ENCODE assay signal across 16 cellular contexts in the genomic region with DNA sequence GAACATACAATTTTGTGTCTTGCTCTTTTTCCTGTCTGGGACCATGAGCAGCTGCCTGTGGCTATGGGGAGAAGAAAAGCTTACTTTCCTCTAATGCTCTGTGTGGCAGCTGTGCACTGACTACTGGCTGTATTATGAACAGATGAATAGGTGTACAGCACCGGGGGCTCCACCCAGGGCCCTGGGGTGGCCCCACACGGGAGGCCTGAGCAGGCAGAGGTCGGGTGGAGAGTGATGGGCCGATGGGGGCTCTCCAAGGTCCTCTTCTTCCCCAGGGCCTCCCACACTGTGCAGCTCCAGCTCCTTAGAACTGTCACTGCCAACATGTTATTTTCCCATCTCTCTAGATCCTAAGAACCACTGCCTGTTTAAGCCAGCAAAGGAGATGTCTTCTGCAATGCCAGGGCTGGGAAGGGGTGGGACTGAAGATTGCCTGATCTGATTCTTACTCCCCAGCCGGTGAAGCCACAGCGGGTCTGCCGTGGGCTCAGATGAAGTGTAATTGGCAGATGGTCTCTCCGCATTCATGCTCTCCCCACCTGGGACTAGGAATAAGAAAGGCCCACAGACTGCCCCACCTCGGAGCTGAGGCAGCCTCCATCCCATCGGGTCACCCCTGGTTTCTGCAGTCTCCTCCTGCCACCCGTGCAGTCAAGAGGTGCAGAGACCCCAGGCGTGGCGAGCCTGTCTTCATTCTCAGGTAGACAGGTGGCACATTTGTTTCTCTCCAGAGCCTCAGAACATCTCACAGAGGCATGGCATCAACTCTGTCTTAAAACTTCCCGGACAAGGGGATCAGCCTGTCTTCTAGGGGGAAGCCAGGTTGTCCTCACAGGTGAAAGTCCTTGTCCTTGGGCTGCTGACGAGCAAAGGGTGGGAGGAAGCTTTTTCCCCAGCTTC.
"Had no signal": no experiment of that assay in that cellular context is flagged by ENCODE, and none has a peak within 500 bp of the region (broad histone marks: within the 10 kb centered on the region; RNA-seq: fewer than 3 reads in every experiment).

No MANE protein-coding gene starts in this region.

- ATAC-seq: activated CD4-positive, alpha-beta T cell treated with anti-CD3 and anti-CD28 coated beads for 36 hours; naive thymus-derived CD8-positive, alpha-beta T cell; sciatic nerve; stimulated activated naive CD8-positive, alpha-beta T cell treated with anti-CD3 and anti-CD28 coated beads, Interleukin-15, Interleukin-2, amounts not matched to agents 100 U/mL and 50 U/mL, for 24 hours; T-cell had no signal

- H3K9me3 Mint-ChIP-seq: activated naive CD8-positive, alpha-beta T cell treated with anti-CD3 and anti-CD28 coated beads for 36 hours; activated T-cell treated with anti-CD3 and anti-CD28 coated beads, Interleukin-2, amount 50 U/mL, for 24 hours; naive thymus-derived CD8-positive, alpha-beta T cell; T-cell had no signal

- DNase-seq: activated CD4-positive, alpha-beta T cell treated with anti-CD3 and anti-CD28 coated beads for 36 hours; activated gamma-delta T cell; activated naive CD8-positive, alpha-beta T cell treated with anti-CD3 and anti-CD28 coated beads for 36 hours; activated T-cell treated with anti-CD3 and anti-CD28 coated beads, Interleukin-2, amount 50 U/mL, for 24 hours; anterior cingulate cortex; effector CD8-positive, alpha-beta T cell; hypothalamus; naive thymus-derived CD8-positive, alpha-beta T cell; stimulated activated CD4-positive, alpha-beta T cell treated with anti-CD3 and anti-CD28 coated beads, Interleukin-12 subunit alpha, Interleukin-12 subunit beta, amount 100 ng/mL, for 4 hours; stimulated activated naive CD8-positive, alpha-beta T cell treated with anti-CD3 and anti-CD28 coated beads, Interleukin-15, Interleukin-2, amounts not matched to agents 100 U/mL and 50 U/mL, for 24 hours; T-cell had no signal

- H3K27ac Mint-ChIP-seq: activated CD4-positive, alpha-beta T cell treated with anti-CD3 and anti-CD28 coated beads for 36 hours; activated naive CD8-positive, alpha-beta T cell treated with anti-CD3 and anti-CD28 coated beads for 36 hours; activated T-cell treated with anti-CD3 and anti-CD28 coated beads, Interleukin-2, amount 50 U/mL, for 24 hours; progenitor cell of endocrine pancreas; T-cell had no signal

- H3K4me1 Mint-ChIP-seq: activated CD4-positive, alpha-beta T cell treated with anti-CD3 and anti-CD28 coated beads for 36 hours; T-cell had no signal

- H3K4me3 ChIP-seq: lung had no signal

- H3K27ac ChIP-seq: epithelial cell of prostate, VCaP had no signal

- H3K4me3 Mint-ChIP-seq: activated CD4-positive, alpha-beta T cell treated with anti-CD3 and anti-CD28 coated beads for 36 hours; activated naive CD8-positive, alpha-beta T cell treated with anti-CD3 and anti-CD28 coated beads for 36 hours; activated T-cell treated with anti-CD3 and anti-CD28 coated beads, Interleukin-2, amount 50 U/mL, for 24 hours; naive thymus-derived CD8-positive, alpha-beta T cell; T-cell had no signal

- H3K36me3 Mint-ChIP-seq: activated naive CD8-positive, alpha-beta T cell treated with anti-CD3 and anti-CD28 coated beads for 36 hours; naive thymus-derived CD8-positive, alpha-beta T cell; T-cell had no signal
